ENCODE assay signal across 11 cellular contexts in the genomic region with DNA sequence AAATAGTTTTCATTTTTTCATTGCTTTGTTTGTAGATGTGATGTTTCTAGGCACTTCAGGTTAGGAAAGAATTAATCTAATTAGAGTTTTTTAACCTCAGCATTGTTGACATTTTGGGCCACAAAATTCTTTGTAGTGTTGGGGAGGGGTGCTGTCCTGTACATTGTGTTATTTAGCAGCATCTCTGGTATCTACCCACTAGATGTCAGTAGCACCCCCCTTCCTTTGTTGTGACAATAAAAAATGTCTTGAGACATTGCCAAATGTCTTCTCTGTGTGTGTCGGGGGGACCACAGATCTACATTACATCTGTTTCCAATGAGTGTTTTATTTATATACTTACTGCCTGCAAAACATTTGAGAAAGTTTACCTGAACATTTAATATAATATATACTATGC. TPM values are rescaled to one million over a fixed set of nuclear protein-coding genes. Genes with fewer than 3 reads are reported as not detected.
DNase-seq lines count a peak whose midpoint lies in the region; ATAC-seq, FAIRE-seq and TF ChIP-seq lines count a peak whose summit lies in the region.
"Had no signal": no experiment of that assay in that cellular context is flagged by ENCODE, and none has a peak within 500 bp of the region (broad histone marks: within the 10 kb centered on the region; RNA-seq: fewer than 3 reads in every experiment).

No MANE protein-coding gene starts in this region.

- intact Hi-C loops in dorsolateral prefrontal cortex (cut with DNase I) (no loop called here), psoas muscle (cut with DNase I) (loop anchor here in 1 of 2 donors (5.0 kb wide), 1 partner anchor 39 kb away; no protein-coding TSS in a partner anchor)

- FAIRE-seq in frontal cortex (lab: Jason Lieb, UNC) (no peak), H54 (lab: Jason Lieb, UNC) (no peak)

- H3K4me3 ChIP-seq in dorsolateral prefrontal cortex, result no peak overlapping the region
- H3K4me3 ChIP-seq in psoas muscle, result no peak overlapping the region
- H3K4me3 ChIP-seq: BLaER1 had no signal

- peaks cover 0 to 11% (median 0%) of the 10 kb centered on the region in 45 donors for H3K27me3 ChIP-seq in dorsolateral prefrontal cortex
- no peaks in the 10 kb centered on the region for H3K27me3 ChIP-seq in psoas muscle (ENCODE audit: insufficient read depth in 3 of 3, low read length in 2 of 3)
- H3K27me3 ChIP-seq: BLaER1 had no signal

- H3K9me3 ChIP-seq in psoas muscle, result no peaks in the 10 kb centered on the region
- H3K9me3 ChIP-seq: BLaER1 had no signal

- peaks cover 47% of the 10 kb centered on the region for H3K4me1 ChIP-seq in psoas muscle

- TF ChIP-seq POLR2A in H54 (IDR thresholded peaks at IDR 0.05; ENCODE audit: low read depth, low read length), result no peak

- TF ChIP-seq CTCF in dorsolateral prefrontal cortex (IDR thresholded peaks at IDR 0.05 in 54 of 56, conservative IDR thresholded peaks at IDR 0.05 in 2 of 56; ENCODE audit: low read depth in 1 of 56, partially characterized antibody in 56 of 56), result peak in 42 of 56 donors; percentile 5 to 61 (median 30)
- TF ChIP-seq CTCF in psoas muscle (IDR thresholded peaks at IDR 0.05), result no peak

- ATAC-seq in psoas muscle, result peak in 3 of 4 donors; percentile 57 to 67 (median 59)
- ATAC-seq in HG02759 (IDR thresholded peaks at IDR 0.05; ENCODE audit: unreplicated experiment), result no peak

- H3K27ac ChIP-seq in dorsolateral prefrontal cortex, result no peak overlapping the region
- H3K27ac ChIP-seq in psoas muscle, result no peak overlapping the region
- H3K27ac ChIP-seq: BLaER1 had no signal

- DNase-seq in NCI-H1436 (lab: John Stamatoyannopoulos, UW) (peak; percentile 7), NCI-H1436 treated with DMSO at 0.1 percent for 48 hours (lab: John Stamatoyannopoulos, UW) (no peak), MV-4-11 (lab: John Stamatoyannopoulos, UW) (peak; percentile 4), dorsolateral prefrontal cortex (no peak), psoas muscle (no peak), frontal cortex (ENCODE audit: low spot score in 2 of 2) (no peak), H54 (ENCODE audit: insufficient read length, low spot score) (no peak)
- DNase-seq: NCI-H1092 had no signal

- H3K36me3 ChIP-seq in psoas muscle (ENCODE audit: insufficient read depth in 1 of 2, low read depth in 1 of 2), result no peaks in the 10 kb centered on the region
- H3K36me3 ChIP-seq: BLaER1 had no signal

- 2 to 10% (median 6%) methylated on average over 1 of the region's 1 CpG for WGBS in psoas muscle, 3 donors

RNA-seq across cellular contexts. Expression of a gene that starts 45.6 kb away (rescaled TPM):
- total RNA-seq in dorsolateral prefrontal cortex, result 10 to 100 TPM in 2 of 120 experiments, 1 to 10 TPM in 117, under 1 TPM in 1; 0.76 to 11.4 (median 3.3) TPM
- total RNA-seq in psoas muscle, result 10 to 100 TPM; 32.8 to 48.3 (median 37.4) TPM
- 10 to 100 TPM in 2 of 3 donors, 1 to 10 TPM in 1; 5.6 to 22.2 (median 12.8) TPM for polyA plus RNA-seq in psoas muscle
- total RNA-seq in frontal cortex, result 0.41 TPM
- total RNA-seq: activated CD8-positive, alpha-beta memory T cell treated with anti-CD3 and anti-CD28 coated beads for 36 hours had no signal

Comparison
In these comparisons a context has a peak if more than half of its experiments do, and no peak if none do; other contexts are left out.
1. DNase-seq: peak in NCI-H1436 (single experiment) and MV-4-11 (single experiment); none in NCI-H1436 treated with DMSO at 0.1 percent for 48 hours (single experiment), dorsolateral prefrontal cortex (0 of 10), psoas muscle (0 of 2), frontal cortex (0 of 2) and H54 (single experiment).